Comparison of ENCODE assay signal across 24 cellular contexts in the genomic region with DNA sequence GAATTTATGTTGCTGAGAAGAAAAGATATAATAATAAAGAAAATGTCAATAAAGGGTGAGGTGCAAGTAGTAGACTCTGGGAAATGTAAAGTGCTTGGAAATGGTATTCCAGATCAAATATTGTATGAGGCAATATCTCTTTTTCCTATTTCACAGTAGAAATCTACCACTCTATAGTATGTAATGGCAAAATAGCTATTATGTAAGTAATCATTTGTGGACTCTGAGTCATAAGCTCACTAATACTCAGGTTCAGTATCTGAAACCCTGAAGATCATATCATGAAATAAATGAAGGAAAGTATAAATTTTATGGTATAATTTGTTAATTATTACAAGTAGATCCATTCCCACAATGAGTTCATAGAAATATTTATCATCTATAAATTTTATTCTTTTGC.
DNase-seq lines count a peak whose midpoint lies in the region; ATAC-seq, FAIRE-seq and TF ChIP-seq lines count a peak whose summit lies in the region.
"Had no signal": no experiment of that assay in that cellular context is flagged by ENCODE, and none has a peak within 500 bp of the region (broad histone marks: within the 10 kb centered on the region; RNA-seq: fewer than 3 reads in every experiment).

No MANE protein-coding gene starts in this region.

- no peak for DNase-seq in H54 (ENCODE audit: insufficient read length, low spot score)
- DNase-seq in NCI-H226 = peak; percentile 36
- no peak for DNase-seq in RWPE2 (ENCODE audit: low spot score)
- DNase-seq in DMS114 treated with DMSO at 0.1 percent for 48 hours (lab: John Stamatoyannopoulos, UW; ENCODE audit: unreplicated experiment) = no peak
- DNase-seq in T-helper 2 cell treated with Interferon-gamma antibody and Interleukin-4, amounts not matched to agents 5 μg/mL and 100 μg/mL, for 36 hours (ENCODE audit: low spot score) = no peak
- no peak for DNase-seq in small intestine
- DNase-seq: ACHN; BE2C; C1 segment of cervical spinal cord; CD4-positive, CD25-positive, alpha-beta regulatory T cell; CD8-positive, alpha-beta memory T cell; COR-L47; DMS 273 treated with DMSO at 0.1 percent for 48 hours; GDM1; GM23248; H7; HFFc6; KBM-7 had no signal

- H3K36me3 Mint-ChIP-seq in T-helper 2 cell treated with Interferon-gamma antibody and Interleukin-4, amounts not matched to agents 5 μg/mL and 100 μg/mL, for 36 hours (ENCODE audit: low read depth) = no peaks in the 10 kb centered on the region
- H3K36me3 Mint-ChIP-seq: CD4-positive, CD25-positive, alpha-beta regulatory T cell; CD8-positive, alpha-beta memory T cell had no signal

- H3K27me3 ChIP-seq in RWPE2 (ENCODE audit: insufficient read depth, poor library complexity, severe bottlenecking) (no peaks in the 10 kb centered on the region), small intestine (ENCODE audit: control insufficient read depth in 2 of 2, insufficient read depth in 2 of 2, low read length in 2 of 2) (no peaks in the 10 kb centered on the region)
- H3K27me3 ChIP-seq: BE2C had no signal

- TF ChIP-seq POLR2A in H54 (IDR thresholded peaks at IDR 0.05; ENCODE audit: low read depth, low read length) = no peak

- no peaks in the 10 kb centered on the region for H3K27me3 Mint-ChIP-seq in T-helper 2 cell treated with Interferon-gamma antibody and Interleukin-4, amounts not matched to agents 5 μg/mL and 100 μg/mL, for 36 hours (ENCODE audit: low read depth)
- H3K27me3 Mint-ChIP-seq: CD4-positive, CD25-positive, alpha-beta regulatory T cell; IgD-negative memory B cell had no signal

- H3K27ac ChIP-seq in RWPE2 (ENCODE audit: poor library complexity, severe bottlenecking) = no peak overlapping the region
- no peak overlapping the region for H3K27ac ChIP-seq in small intestine (ENCODE audit: low read depth in 1 of 2, low read length in 1 of 2)
- H3K27ac ChIP-seq: GM23248 had no signal

- H3K9me3 ChIP-seq in RWPE2 (ENCODE audit: severe bottlenecking) = no peaks in the 10 kb centered on the region
- H3K9me3 ChIP-seq in small intestine (ENCODE audit: control insufficient read depth, low read depth) = no peaks in the 10 kb centered on the region
- H3K9me3 ChIP-seq: BE2C had no signal

- TF ChIP-seq CTCF in RWPE2 (IDR thresholded peaks at IDR 0.05; ENCODE audit: poor library complexity, severe bottlenecking) = no peak

- H3K36me3 ChIP-seq in RWPE2 (ENCODE audit: low read depth) (no peaks in the 10 kb centered on the region), small intestine (ENCODE audit: control insufficient read depth in 2 of 2, insufficient read depth in 2 of 2, low read length in 2 of 2) (no peaks in the 10 kb centered on the region)
- H3K36me3 ChIP-seq: BE2C had no signal

- no peak overlapping the region for H3K4me3 Mint-ChIP-seq in T-helper 2 cell treated with Interferon-gamma antibody and Interleukin-4, amounts not matched to agents 5 μg/mL and 100 μg/mL, for 36 hours
- H3K4me3 Mint-ChIP-seq: CD4-positive, CD25-positive, alpha-beta regulatory T cell; HFFc6; IgD-negative memory B cell had no signal

- no peaks in the 10 kb centered on the region for H3K9me3 Mint-ChIP-seq in T-helper 2 cell treated with Interferon-gamma antibody and Interleukin-4, amounts not matched to agents 5 μg/mL and 100 μg/mL, for 36 hours
- H3K9me3 Mint-ChIP-seq: HFFc6 had no signal

- no peak overlapping the region for H3K27ac Mint-ChIP-seq in T-helper 2 cell treated with Interferon-gamma antibody and Interleukin-4, amounts not matched to agents 5 μg/mL and 100 μg/mL, for 36 hours
- H3K27ac Mint-ChIP-seq: CD4-positive, CD25-positive, alpha-beta regulatory T cell; CD8-positive, alpha-beta memory T cell; HFFc6; IgD-negative memory B cell had no signal

- H3K4me3 ChIP-seq in RWPE2 (ENCODE audit: severe bottlenecking) (no peak overlapping the region), small intestine (ENCODE audit: low read depth in 1 of 2, low read length in 2 of 2) (no peak overlapping the region)
- H3K4me3 ChIP-seq: GM23248 had no signal

- ATAC-seq in RWPE2 (ENCODE audit: low read depth) = peak; percentile 73
- ATAC-seq: HCT116, HepG2 had no signal

- H3K4me1 ChIP-seq in RWPE2 (ENCODE audit: insufficient read depth, poor library complexity, severe bottlenecking) = no peaks in the 10 kb centered on the region
- no peaks in the 10 kb centered on the region for H3K4me1 ChIP-seq in small intestine (ENCODE audit: control insufficient read depth in 2 of 2, insufficient read depth in 1 of 2, low read depth in 1 of 2, low read length in 1 of 2)
- H3K4me1 ChIP-seq: BE2C had no signal

- H3K4me1 Mint-ChIP-seq in T-helper 2 cell treated with Interferon-gamma antibody and Interleukin-4, amounts not matched to agents 5 μg/mL and 100 μg/mL, for 36 hours (ENCODE audit: low read depth) = no peaks in the 10 kb centered on the region
- H3K4me1 Mint-ChIP-seq: CD8-positive, alpha-beta memory T cell; IgD-negative memory B cell had no signal

- FAIRE-seq in H54 (lab: Jason Lieb, UNC) (peak; percentile 61), islet of Langerhans (lab: Jason Lieb, UNC) (peak; percentile 43), small intestine (lab: Jason Lieb, UNC) (no peak)
- FAIRE-seq: GM12892, GM18507, HepG2 had no signal
